In the genomic region with DNA sequence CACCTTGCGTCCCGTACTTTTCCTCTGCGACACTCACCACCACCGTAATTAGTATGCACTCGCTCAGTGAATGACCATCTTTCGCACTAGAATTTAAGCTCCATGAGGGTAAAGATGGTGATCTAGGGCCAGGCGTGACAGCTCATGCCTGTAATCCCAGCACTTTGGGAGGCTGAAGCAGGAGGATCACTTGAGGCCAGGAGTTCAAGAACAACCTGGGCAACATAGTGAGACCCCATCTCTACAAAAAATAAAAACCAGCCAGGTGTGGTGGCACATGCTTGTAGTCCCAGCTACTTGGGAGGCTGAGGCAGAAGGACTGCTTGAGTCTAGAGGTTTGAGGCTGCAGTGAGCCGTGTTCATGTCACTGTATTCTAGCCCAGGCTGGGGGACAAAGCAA, we compare ENCODE assay signal across 1 cellular context. TPM values are rescaled to one million over a fixed set of nuclear protein-coding genes. Genes with fewer than 3 reads are reported as not detected.
"Had no signal": no experiment of that assay in that cellular context is flagged by ENCODE, and none has a peak within 500 bp of the region (broad histone marks: within the 10 kb centered on the region; RNA-seq: fewer than 3 reads in every experiment).

No MANE protein-coding gene starts in this region.

RNA-seq across cellular contexts. Expression of gene RGS9BP, which starts 19.3 kb away (rescaled TPM):
- polyA plus RNA-seq: neural cell had no signal
